In the genomic region with DNA sequence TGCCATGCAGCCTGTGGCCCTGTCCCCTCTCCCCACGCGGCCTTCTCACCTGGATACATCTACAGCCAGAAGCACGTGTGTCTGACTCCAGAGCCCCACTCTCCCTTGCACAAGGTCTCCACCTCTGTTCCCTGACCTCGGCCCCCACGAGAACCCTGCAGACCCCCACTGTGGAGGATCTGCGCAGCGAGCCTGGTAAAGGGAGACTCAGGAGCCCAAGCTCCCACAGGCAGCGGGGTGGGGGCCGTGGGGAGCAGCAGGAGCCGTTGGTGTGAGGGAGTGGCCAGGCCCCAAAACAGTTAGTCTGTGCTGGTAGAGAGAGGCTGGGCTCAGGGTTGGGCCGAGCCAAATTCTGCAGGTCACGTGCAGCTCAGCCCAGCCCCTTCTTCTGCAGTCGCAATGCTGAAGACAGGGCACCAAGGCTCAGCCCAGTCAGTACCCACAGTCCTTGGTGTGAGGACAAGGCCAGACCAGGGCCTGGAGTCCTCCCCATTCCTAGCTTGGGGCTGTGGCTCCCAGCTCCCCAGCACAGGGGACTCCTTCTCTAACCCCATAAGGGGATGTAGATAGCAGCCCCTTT, we compare ENCODE assay signal across 22 cellular contexts. TPM values are rescaled to one million over a fixed set of nuclear protein-coding genes. Genes with fewer than 3 reads are reported as not detected.
"Had no signal": no experiment of that assay in that cellular context is flagged by ENCODE, and none has a peak within 500 bp of the region (broad histone marks: within the 10 kb centered on the region; RNA-seq: fewer than 3 reads in every experiment).

No MANE protein-coding gene starts in this region.

- H3K27me3 ChIP-seq: colonic mucosa, gastrocnemius medialis, testis, vagina had no signal

- H3K36me3 ChIP-seq: colonic mucosa, esophagus squamous epithelium, gastrocnemius medialis, left ventricle myocardium inferior, vagina had no signal

- H3K9me3 ChIP-seq: colonic mucosa, esophagus squamous epithelium, gastrocnemius medialis, testis, vagina had no signal

- H3K4me1 ChIP-seq: colonic mucosa, gastrocnemius medialis, left ventricle myocardium inferior, testis, vagina had no signal

- ATAC-seq: activated T-helper 17 cell treated with anti-CD3 and anti-CD28 coated beads, Interleukin-2, amount 50 U/mL, for 72 hours; gastrocnemius medialis; naive thymus-derived CD4-positive, alpha-beta T cell had no signal

- DNase-seq: activated CD4-positive, alpha-beta T cell treated with anti-CD3 and anti-CD28 coated beads for 1 hour; activated naive CD4-positive, alpha-beta T cell; activated T-cell treated with anti-CD3 and anti-CD28 coated beads, Interleukin-2, amount 50 U/mL, for 24 hours; amniotic stem cell; colonic mucosa; endodermal cell; esophagus squamous epithelium; gastrocnemius medialis; hippocampal formation; left ventricle myocardium inferior; naive thymus-derived CD4-positive, alpha-beta T cell; stimulated activated CD4-positive, alpha-beta T cell treated with anti-CD3 and anti-CD28 coated beads, Interleukin-2, amount 100 ng/mL, for 48 hours; stimulated activated CD8-positive, alpha-beta memory T cell treated with anti-CD3 and anti-CD28 coated beads, Interleukin-4, amount 100 ng/mL, for 48 hours; stimulated activated naive CD4-positive, alpha-beta T cell; testis; trophoblast cell had no signal

- H3K27ac ChIP-seq: colonic mucosa, esophagus squamous epithelium, gastrocnemius medialis, left ventricle myocardium inferior, testis, vagina had no signal

- H3K4me3 ChIP-seq: colonic mucosa, esophagus squamous epithelium, gastrocnemius medialis, left ventricle myocardium inferior, testis, vagina had no signal

RNA-seq across cellular contexts. Expression of a gene that starts 28.7 kb away (rescaled TPM):
- total RNA-seq: activated T-helper 17 cell treated with anti-CD3 and anti-CD28 coated beads, Interleukin-2, amount 50 U/mL, for 72 hours; bronchial epithelial cell; colonic mucosa; esophagus squamous epithelium; gastrocnemius medialis; left ventricle myocardium inferior; lung microvascular endothelial cell; naive thymus-derived CD4-positive, alpha-beta T cell; posterior vena cava; renal cortical epithelial cell had no signal
- polyA plus RNA-seq: naive thymus-derived CD4-positive, alpha-beta T cell had no signal

RNA-seq across cellular contexts. Expression of a gene that starts 48.0 kb away (rescaled TPM):
- polyA plus RNA-seq: naive thymus-derived CD4-positive, alpha-beta T cell had no signal
